In genomic region chr22:44935724-44936123, GRCh38 we compare ENCODE assay signal across 25 cellular contexts.
"Had no signal": no experiment of that assay in that cellular context is flagged by ENCODE, and none has a peak within 500 bp of the region (broad histone marks: within the 10 kb centered on the region; RNA-seq: fewer than 3 reads in every experiment).

No MANE protein-coding gene starts in this region.

- H3K9me3 Mint-ChIP-seq: activated CD4-positive, alpha-beta memory T cell treated with anti-CD3 and anti-CD28 coated beads, Interleukin-2, amount 10 ng/mL, durations not matched to agents 7 days and 5 days; activated naive CD4-positive, alpha-beta T cell treated with anti-CD3 and anti-CD28 coated beads, Interleukin-2, amount 50 U/mL, for 24 hours; neural crest cell; stimulated activated naive B cell treated with anti-CD40 and anti-IgM and Interleukin-4, amounts not matched to agents 10 μg/mL and 1 μg/mL and 100 μg/mL, for 72 hours; T-helper 1 cell treated with Interleukin-12 subunit alpha and Interleukin-12 subunit beta and Interleukin-4 antibody, amounts not matched to agents 30 μg/mL and 1 μg/mL, for 36 hours had no signal

- H3K27ac ChIP-seq: breast epithelium, foreskin keratinocyte, lower lobe of right lung, upper lobe of left lung had no signal

- H3K36me3 Mint-ChIP-seq: activated CD8-positive, alpha-beta memory T cell treated with anti-CD3 and anti-CD28 coated beads, Interleukin-2, amount 10 ng/mL, durations not matched to agents 7 days and 5 days; activated naive CD4-positive, alpha-beta T cell treated with anti-CD3 and anti-CD28 coated beads, Interleukin-2, amount 50 U/mL, for 24 hours; naive thymus-derived CD4-positive, alpha-beta T cell; stimulated activated naive B cell treated with anti-CD40 and anti-IgM and Interleukin-4, amounts not matched to agents 10 μg/mL and 1 μg/mL and 100 μg/mL, for 72 hours had no signal

- H3K4me1 ChIP-seq: breast epithelium, foreskin keratinocyte, lower lobe of right lung, upper lobe of left lung had no signal

- H3K27me3 Mint-ChIP-seq: activated CD4-positive, alpha-beta memory T cell treated with anti-CD3 and anti-CD28 coated beads, Interleukin-2, amount 10 ng/mL, durations not matched to agents 7 days and 5 days had no signal

- H3K27ac Mint-ChIP-seq: activated CD4-positive, alpha-beta memory T cell treated with anti-CD3 and anti-CD28 coated beads, Interleukin-2, amount 10 ng/mL, durations not matched to agents 7 days and 5 days; activated CD8-positive, alpha-beta memory T cell treated with anti-CD3 and anti-CD28 coated beads, Interleukin-2, amount 10 ng/mL, durations not matched to agents 7 days and 5 days; activated naive CD4-positive, alpha-beta T cell treated with anti-CD3 and anti-CD28 coated beads, Interleukin-2, amount 50 U/mL, for 24 hours; stimulated activated naive B cell treated with anti-CD40 and anti-IgM and Interleukin-4, amounts not matched to agents 10 μg/mL and 1 μg/mL and 100 μg/mL, for 72 hours; T-helper 1 cell treated with Interleukin-12 subunit alpha and Interleukin-12 subunit beta and Interleukin-4 antibody, amounts not matched to agents 30 μg/mL and 1 μg/mL, for 36 hours had no signal

- H3K4me3 ChIP-seq: breast epithelium, lower lobe of right lung, sigmoid colon, smooth muscle cell, upper lobe of left lung had no signal

- ATAC-seq: activated CD8-positive, alpha-beta memory T cell treated with anti-CD3 and anti-CD28 coated beads, Interleukin-2, amount 10 ng/mL, durations not matched to agents 7 days and 5 days; foreskin keratinocyte; left colon; lower lobe of right lung; naive thymus-derived CD4-positive, alpha-beta T cell; stimulated activated naive B cell treated with anti-CD40 and anti-IgM and Interleukin-4, amounts not matched to agents 10 μg/mL and 1 μg/mL and 100 μg/mL, for 72 hours had no signal

- H3K4me1 Mint-ChIP-seq: activated CD4-positive, alpha-beta memory T cell treated with anti-CD3 and anti-CD28 coated beads, Interleukin-2, amount 10 ng/mL, durations not matched to agents 7 days and 5 days; activated CD8-positive, alpha-beta memory T cell treated with anti-CD3 and anti-CD28 coated beads, Interleukin-2, amount 10 ng/mL, durations not matched to agents 7 days and 5 days; activated naive CD4-positive, alpha-beta T cell treated with anti-CD3 and anti-CD28 coated beads, Interleukin-2, amount 50 U/mL, for 24 hours; naive thymus-derived CD4-positive, alpha-beta T cell had no signal

- H3K4me3 Mint-ChIP-seq: activated CD4-positive, alpha-beta memory T cell treated with anti-CD3 and anti-CD28 coated beads, Interleukin-2, amount 10 ng/mL, durations not matched to agents 7 days and 5 days; activated CD8-positive, alpha-beta memory T cell treated with anti-CD3 and anti-CD28 coated beads, Interleukin-2, amount 10 ng/mL, durations not matched to agents 7 days and 5 days; activated naive CD4-positive, alpha-beta T cell treated with anti-CD3 and anti-CD28 coated beads, Interleukin-2, amount 50 U/mL, for 24 hours; naive thymus-derived CD4-positive, alpha-beta T cell; neural crest cell; stimulated activated naive B cell treated with anti-CD40 and anti-IgM and Interleukin-4, amounts not matched to agents 10 μg/mL and 1 μg/mL and 100 μg/mL, for 72 hours; T-helper 1 cell treated with Interleukin-12 subunit alpha and Interleukin-12 subunit beta and Interleukin-4 antibody, amounts not matched to agents 30 μg/mL and 1 μg/mL, for 36 hours had no signal

- H3K9me3 ChIP-seq: breast epithelium, lower lobe of right lung, sigmoid colon, upper lobe of left lung had no signal

- H3K27me3 ChIP-seq: breast epithelium, sigmoid colon, upper lobe of left lung had no signal

- DNase-seq: activated CD4-positive, alpha-beta memory T cell treated with anti-CD3 and anti-CD28 coated beads, Interleukin-2, amount 10 ng/mL, durations not matched to agents 7 days and 5 days; activated CD4-positive, alpha-beta T cell treated with anti-CD3 and anti-CD28 coated beads for 48 hours; activated CD4-positive, CD25-positive, alpha-beta regulatory T cell; activated CD8-positive, alpha-beta memory T cell treated with anti-CD3 and anti-CD28 coated beads, Interleukin-2, amount 10 ng/mL, durations not matched to agents 7 days and 5 days; activated effector memory CD4-positive, alpha-beta T cell treated with anti-CD3 and anti-CD28 coated beads, Interleukin-2, amount 50 U/mL, for 16 hours; activated T-cell treated with anti-CD3 and anti-CD28 coated beads for 4 hours; cerebellar nuclear complex; effector CD4-positive, alpha-beta T cell; foreskin keratinocyte; glutamatergic neuron; left colon; lower lobe of right lung; naive thymus-derived CD4-positive, alpha-beta T cell; occipital lobe; sigmoid colon; stimulated activated CD4-positive, alpha-beta T cell treated with anti-CD3 and anti-CD28 coated beads, Interleukin-15, amount 100 ng/mL, for 24 hours; stimulated activated CD4-positive, alpha-beta T cell treated with anti-CD3 and anti-CD28 coated beads, Interleukin-2, amount 100 ng/mL, for 48 hours; stimulated activated CD8-positive, alpha-beta memory T cell treated with anti-CD3 and anti-CD28 coated beads, Interleukin-4, amount 100 ng/mL, for 48 hours; stimulated activated naive B cell treated with anti-CD40 and anti-IgM and Interleukin-4, amounts not matched to agents 10 μg/mL and 1 μg/mL and 100 μg/mL, for 72 hours; upper lobe of left lung had no signal
